In genomic region chr10:132250456-132251223, GRCh38 we compare ENCODE assay signal across 27 cellular contexts.
"Had no signal": no experiment of that assay in that cellular context is flagged by ENCODE, and none has a peak within 500 bp of the region (broad histone marks: within the 10 kb centered on the region; RNA-seq: fewer than 3 reads in every experiment).

No MANE protein-coding gene starts in this region.

- H3K4me3 ChIP-seq: colonic mucosa, esophagus squamous epithelium, gastrocnemius medialis, heart right ventricle, left lung, lower lobe of right lung, mucosa of descending colon had no signal

- H3K4me1 Mint-ChIP-seq: endodermal cell had no signal

- DNase-seq: colonic mucosa; cortex of kidney; effector CD8-positive, alpha-beta T cell; effector memory CD8-positive, alpha-beta T cell; endodermal cell; erythroblast; esophagus squamous epithelium; foreskin fibroblast; foreskin melanocyte; gastrocnemius medialis; glutamatergic neuron; head of caudate nucleus; heart right ventricle; hippocampal formation; left cardiac atrium; left lung; left ventricle myocardium superior; lower lobe of right lung; mesenchymal stem cell; mucosa of descending colon had no signal

- H3K27ac Mint-ChIP-seq: dendritic cell treated with granulocyte-macrophage colony-stimulating factor and Interleukin-4, amounts not matched to agents 40 ng/mL and 50 ng/mL, for 4 days; effector memory CD8-positive, alpha-beta T cell; endodermal cell; mesothelial cell of epicardium had no signal

- ATAC-seq: effector memory CD8-positive, alpha-beta T cell; esophagus mucosa; gastrocnemius medialis; heart right ventricle; left cardiac atrium; left lung; left ventricle myocardium superior; lower lobe of right lung; mucosa of descending colon had no signal

- H3K36me3 Mint-ChIP-seq: mesothelial cell of epicardium had no signal

- FAIRE-seq: endometrium, islet of Langerhans, keratinocyte had no signal

- H3K4me1 ChIP-seq: colonic mucosa, gastrocnemius medialis, lower lobe of right lung had no signal

- H3K27me3 ChIP-seq: colonic mucosa, esophagus squamous epithelium, gastrocnemius medialis, left lung had no signal

- H3K9me3 ChIP-seq: colonic mucosa, esophagus squamous epithelium, gastrocnemius medialis, heart right ventricle, left lung, lower lobe of right lung, mucosa of descending colon had no signal

- H3K4me3 Mint-ChIP-seq: dendritic cell treated with granulocyte-macrophage colony-stimulating factor and Interleukin-4, amounts not matched to agents 40 ng/mL and 50 ng/mL, for 4 days; effector memory CD8-positive, alpha-beta T cell; endodermal cell; mesothelial cell of epicardium had no signal

- H3K36me3 ChIP-seq: colonic mucosa, esophagus squamous epithelium, gastrocnemius medialis, heart right ventricle, left lung, lower lobe of right lung had no signal

- H3K9me3 Mint-ChIP-seq: dendritic cell treated with granulocyte-macrophage colony-stimulating factor and Interleukin-4, amounts not matched to agents 40 ng/mL and 50 ng/mL, for 4 days; effector memory CD8-positive, alpha-beta T cell; endodermal cell; mesothelial cell of epicardium had no signal

- H3K27ac ChIP-seq: colonic mucosa, epithelial cell of prostate, esophagus squamous epithelium, gastrocnemius medialis, heart right ventricle, left lung, lower lobe of right lung had no signal
